In the genomic region with DNA sequence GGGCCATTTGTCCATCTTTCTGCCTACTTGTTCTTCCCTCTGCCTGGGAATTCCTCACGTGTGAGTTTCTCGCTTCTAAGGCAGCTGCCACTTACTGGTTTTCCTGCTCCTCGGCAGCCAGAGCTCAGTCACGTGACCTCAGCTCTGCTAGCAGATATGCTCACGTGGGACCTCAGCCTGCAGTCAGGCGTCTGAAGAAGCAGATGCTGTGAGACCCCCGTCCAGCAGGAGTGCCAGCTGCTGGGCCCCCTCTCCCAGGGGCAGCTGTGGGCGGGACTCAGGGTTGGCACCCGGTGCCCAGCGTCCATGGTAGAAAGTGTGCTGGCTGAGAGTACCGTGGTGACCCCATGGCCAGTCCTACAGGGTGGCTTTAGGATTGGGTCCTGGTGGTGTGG, we compare ENCODE assay signal across 8 cellular contexts.
DNase-seq lines count a peak whose midpoint lies in the region; ATAC-seq, FAIRE-seq and TF ChIP-seq lines count a peak whose summit lies in the region.

No MANE protein-coding gene starts in this region.

- H3K27ac ChIP-seq in OCI-LY7 (ENCODE audit: low read depth, low read length, poor library complexity, severe bottlenecking), result no peak overlapping the region
- H3K27ac ChIP-seq in astrocyte (ENCODE audit: low read depth, low read length), result no peak overlapping the region

- peaks cover 70% of the 10 kb centered on the region for H3K27me3 Mint-ChIP-seq in astrocyte (ENCODE audit: low read depth, unreplicated experiment)

- peaks cover 17% of the 10 kb centered on the region for H3K27me3 ChIP-seq in astrocyte (ENCODE audit: insufficient read depth, low read length)

- CTCF ChIA-PET in OCI-LY7 (lab: Charles Lee; ENCODE audit: unreplicated experiment), result no interaction called here

- H3K36me3 Mint-ChIP-seq in astrocyte (ENCODE audit: low read depth, unreplicated experiment), result no peaks in the 10 kb centered on the region

- H3K36me3 ChIP-seq in OCI-LY7 (ENCODE audit: insufficient read depth, low read length) (no peaks in the 10 kb centered on the region), astrocyte (ENCODE audit: insufficient read depth, low read length) (no peaks in the 10 kb centered on the region)

- H3K9ac ChIP-seq in astrocyte (ENCODE audit: low read length), result no peak overlapping the region

- H2AFZ ChIP-seq in OCI-LY7 (ENCODE audit: low read length), result peak overlapping the region; percentile 83
- H2AFZ ChIP-seq in astrocyte (ENCODE audit: low read depth, low read length), result no peak overlapping the region

- TF ChIP-seq CTCF in OCI-LY7 (conservative IDR thresholded peaks at IDR 0.05; ENCODE audit: low read length) (no peak), astrocyte (IDR thresholded peaks at IDR 0.05; ENCODE audit: insufficient read depth, low read depth, low read length) (no peak)

- H3K4me3 Mint-ChIP-seq in astrocyte (ENCODE audit: unreplicated experiment), result no peak overlapping the region

- peak; percentile 19 to 27 for DNase-seq in activated CD8-positive, alpha-beta memory T cell treated with anti-CD3 and anti-CD28 coated beads for 1 hour (ENCODE audit: extremely low read depth in 1 of 2, low read depth in 1 of 2)
- DNase-seq in activated CD8-positive, alpha-beta memory T cell treated with anti-CD3 and anti-CD28 coated beads, Interleukin-2, amount 50 U/mL, for 48 hours, result no peak
- peak; percentile 56 for DNase-seq in OCI-LY7 (ENCODE audit: low spot score)
- DNase-seq in astrocyte (ENCODE audit: low read depth), result peak; percentile 51
- peak; percentile 64 to 70 for DNase-seq in left colon
- peak; percentile 23 to 27 for DNase-seq in stimulated activated CD8-positive, alpha-beta memory T cell treated with anti-CD3 and anti-CD28 coated beads, Interleukin-4, amount 100 ng/mL, for 1 hour (ENCODE audit: low read depth in 2 of 2, low spot score in 1 of 2)
- DNase-seq in NCI-H2029 treated with DMSO at 0.1 percent for 48 hours (lab: John Stamatoyannopoulos, UW), result no peak

- peaks cover 6% of the 10 kb centered on the region for H3K9me3 Mint-ChIP-seq in astrocyte (ENCODE audit: unreplicated experiment)

- H3K9me3 ChIP-seq in OCI-LY7 (ENCODE audit: low read length), result no peaks in the 10 kb centered on the region
- H3K9me3 ChIP-seq in astrocyte (ENCODE audit: insufficient read depth, low read depth, low read length), result no peaks in the 10 kb centered on the region

- H3K4me3 ChIP-seq in OCI-LY7 (ENCODE audit: low read depth, low read length, poor library complexity, severe bottlenecking), result no peak overlapping the region
- no peak overlapping the region for H3K4me3 ChIP-seq in astrocyte (ENCODE audit: insufficient read depth, low read depth, low read length)

- no peaks in the 10 kb centered on the region for H3K9me2 ChIP-seq in OCI-LY7 (ENCODE audit: insufficient read depth, low read length)

- H3K4me1 Mint-ChIP-seq in astrocyte (ENCODE audit: low read depth, unreplicated experiment), result peaks cover 24% of the 10 kb centered on the region

- ATAC-seq in left colon (peak; percentile 65), HG02623 (IDR thresholded peaks at IDR 0.05; ENCODE audit: unreplicated experiment) (no peak)

- intact Hi-C loops in OCI-LY7 (cut with micrococcal nuclease; ENCODE audit: unreplicated experiment) (loop anchor here (5.0 kb wide), 1 partner anchor 58 kb away; no protein-coding TSS in a partner anchor), left colon (cut with DNase I, micrococcal nuclease) (no loop called here)

- H3K79me2 ChIP-seq in OCI-LY7 (ENCODE audit: insufficient read depth, low read depth, low read length) (no peaks in the 10 kb centered on the region), astrocyte (ENCODE audit: insufficient read depth, low read length) (no peaks in the 10 kb centered on the region)

- H3K27ac Mint-ChIP-seq in astrocyte (ENCODE audit: unreplicated experiment), result no peak overlapping the region

- no peaks in the 10 kb centered on the region for H4K20me1 ChIP-seq in OCI-LY7 (ENCODE audit: insufficient read depth, low read length)
- peaks cover 5% of the 10 kb centered on the region for H4K20me1 ChIP-seq in astrocyte (ENCODE audit: insufficient read depth, low read length)

- no peak for FAIRE-seq in astrocyte (lab: Jason Lieb, UNC)

- no TSS peak for BruUV-seq in OCI-LY7 (replicated peaks; lab: Mats Ljungman, UMichigan)

- peak overlapping the region; percentile 54 for H3K4me2 ChIP-seq in OCI-LY7 (ENCODE audit: low read length)
- peak overlapping the region; percentile 8 for H3K4me2 ChIP-seq in astrocyte (ENCODE audit: low read length)

- POLR2A ChIA-PET in OCI-LY7 (lab: Charles Lee), result interaction anchor here (0.7 kb wide), 1 partner anchor 10 kb away, joined by 4 read pairs; no protein-coding TSS in a partner anchor

- H3K4me1 ChIP-seq in OCI-LY7 (ENCODE audit: insufficient read depth, low read length, poor library complexity, severe bottlenecking), result peaks cover 61% of the 10 kb centered on the region
- H3K4me1 ChIP-seq in astrocyte (ENCODE audit: insufficient read depth, low read length), result peaks cover 16% of the 10 kb centered on the region

Comparison
In these comparisons a context has a peak if more than half of its experiments do, and no peak if none do; other contexts are left out.
1. DNase-seq: peak in activated CD8-positive, alpha-beta memory T cell treated with anti-CD3 and anti-CD28 coated beads for 1 hour (2 of 2), OCI-LY7 (single experiment), astrocyte (single experiment), left colon (2 of 2) and stimulated activated CD8-positive, alpha-beta memory T cell treated with anti-CD3 and anti-CD28 coated beads, Interleukin-4, amount 100 ng/mL, for 1 hour (2 of 2); none in activated CD8-positive, alpha-beta memory T cell treated with anti-CD3 and anti-CD28 coated beads, Interleukin-2, amount 50 U/mL, for 48 hours (single experiment) and NCI-H2029 treated with DMSO at 0.1 percent for 48 hours (single experiment).